ENCODE assay signal across 14 cellular contexts in genomic region chr20:35200255-35200654, GRCh38. TPM values are rescaled to one million over a fixed set of nuclear protein-coding genes. Genes with fewer than 3 reads are reported as not detected.
DNase-seq lines count a peak whose midpoint lies in the region; ATAC-seq and TF ChIP-seq lines count a peak whose summit lies in the region.
"Had no signal": no experiment of that assay in that cellular context is flagged by ENCODE, and none has a peak within 500 bp of the region (broad histone marks: within the 10 kb centered on the region; RNA-seq: fewer than 3 reads in every experiment).

No MANE protein-coding gene starts in this region.

- no peaks in the 10 kb centered on the region for H3K23me2 ChIP-seq in H9 (ENCODE audit: insufficient read length, low read depth, low read length, poor library complexity, severe bottlenecking)

- H3K4me1 Mint-ChIP-seq in H9 (no peaks in the 10 kb centered on the region), endodermal cell (no peaks in the 10 kb centered on the region)

- no peak for ATAC-seq in HG03520 (IDR thresholded peaks at IDR 0.05; ENCODE audit: unreplicated experiment)
- ATAC-seq: activated CD8-positive, alpha-beta T cell treated with anti-CD3 and anti-CD28 coated beads, Interleukin-2, amount 10 ng/mL, durations not matched to agents 7 days and 5 days had no signal

- H3K27me3 Mint-ChIP-seq in H9 (ENCODE audit: low read depth): peaks cover 11% of the 10 kb centered on the region
- H3K27me3 Mint-ChIP-seq in endodermal cell (ENCODE audit: insufficient read depth): peaks cover 2% of the 10 kb centered on the region

- no peak overlapping the region for H3K9ac ChIP-seq in H9 (ENCODE audit: extremely low read depth, insufficient read length, low read length)
- no peak overlapping the region for H3K9ac ChIP-seq in endodermal cell (ENCODE audit: extremely low read depth, low read length, poor library complexity, severe bottlenecking)

- TF ChIP-seq CTCF in brain microvascular endothelial cell (IDR thresholded peaks at IDR 0.05; ENCODE audit: low read depth, low read length, missing control alignments) (no peak), H9 (conservative IDR thresholded peaks at IDR 0.05) (no peak), endodermal cell (conservative IDR thresholded peaks at IDR 0.05) (no peak)

- no peak overlapping the region for H3K14ac ChIP-seq in H9 (ENCODE audit: insufficient read depth, low read length)

- H3K4me2 ChIP-seq in H9 (ENCODE audit: insufficient read depth, insufficient read length, low read length): no peak overlapping the region

- H3K27me3 ChIP-seq in ACC112 (ENCODE audit: insufficient read depth, low read length): no peaks in the 10 kb centered on the region
- no peaks in the 10 kb centered on the region for H3K27me3 ChIP-seq in brain microvascular endothelial cell (replicated peaks)
- H3K27me3 ChIP-seq in H9 (ENCODE audit: insufficient read depth, low read length): no peaks in the 10 kb centered on the region
- H3K27me3 ChIP-seq in endodermal cell (ENCODE audit: control insufficient read depth, insufficient read depth, low read length, poor library complexity, severe bottlenecking): no peaks in the 10 kb centered on the region
- H3K27me3 ChIP-seq: cardiac muscle cell, neutrophil had no signal

- H4K8ac ChIP-seq in H9 (replicated peaks; ENCODE audit: insufficient read length, low read depth, low read length): no peak overlapping the region

- no peak overlapping the region for H2BK5ac ChIP-seq in H9 (ENCODE audit: insufficient read length, low read length)

- H3K4me1 ChIP-seq in ACC112 (ENCODE audit: control insufficient read depth, insufficient read depth, low read length, unreplicated experiment) (peaks cover 10% of the 10 kb centered on the region), H9 (ENCODE audit: insufficient read depth, low read length) (no peaks in the 10 kb centered on the region), endodermal cell (ENCODE audit: control insufficient read depth, insufficient read depth, low read length) (no peaks in the 10 kb centered on the region)

- H3K9me3 Mint-ChIP-seq in H9 (peaks cover 42 to 44% of the 10 kb centered on the region in 2 experiments), endodermal cell (peaks cover 68% of the 10 kb centered on the region)

- in situ Hi-C loops in brain microvascular endothelial cell (cut with HindIII; ENCODE audit: low pct_ligation_motif_present, low sequenced_read_pairs): no loop called here

- no peak overlapping the region for H2AK5ac ChIP-seq in H9 (ENCODE audit: insufficient read length, low read length)

- H3K9me3 ChIP-seq in H9 (ENCODE audit: control insufficient read depth, low read depth, low read length) (no peaks in the 10 kb centered on the region), endodermal cell (ENCODE audit: control insufficient read depth, low read length) (peaks cover 34% of the 10 kb centered on the region)
- H3K9me3 ChIP-seq: neutrophil had no signal

- no peak overlapping the region for H3K18ac ChIP-seq in H9 (ENCODE audit: insufficient read length, low read depth, low read length)

- WGBS in H9 (ENCODE audit: extremely low coverage, insufficient read length, low lambda C conversion rate): no CpG with 5 or more reads among the region's 1 CpG
- WGBS in endodermal cell (ENCODE audit: insufficient coverage in 1 of 2, insufficient read length in 1 of 2), 2 experiments: 83% methylated on average over 1 of the region's 1 CpG; no CpG with 5 or more reads in 1 of the 2 experiments

- H3K27ac Mint-ChIP-seq in H9 (no peak overlapping the region), endodermal cell (no peak overlapping the region)
- H3K27ac Mint-ChIP-seq: activated CD8-positive, alpha-beta T cell treated with anti-CD3 and anti-CD28 coated beads, Interleukin-2, amount 10 ng/mL, durations not matched to agents 7 days and 5 days had no signal

- H3K56ac ChIP-seq in H9 (ENCODE audit: insufficient read length, low read depth, low read length): no peak overlapping the region

- H3K4me3 Mint-ChIP-seq in H9: no peak overlapping the region
- no peak overlapping the region for H3K4me3 Mint-ChIP-seq in endodermal cell
- H3K4me3 Mint-ChIP-seq: activated CD8-positive, alpha-beta T cell treated with anti-CD3 and anti-CD28 coated beads, Interleukin-2, amount 10 ng/mL, durations not matched to agents 7 days and 5 days had no signal

- H2AFZ ChIP-seq in ACC112 (ENCODE audit: low read length, unreplicated experiment) (no peak overlapping the region), H9 (ENCODE audit: low read length) (no peak overlapping the region)

- H3K4me3 ChIP-seq in ACC112 (ENCODE audit: low read depth, low read length) (peak overlapping the region; percentile 43), brain microvascular endothelial cell (ENCODE audit: low read depth, low read length) (no peak overlapping the region), endodermal cell (ENCODE audit: low read length) (no peak overlapping the region)
- H3K4me3 ChIP-seq: cardiac muscle cell had no signal

- DNase-seq in HS-5 (ENCODE audit: low read depth) (peak; percentile 48), brain microvascular endothelial cell (peak; percentile 46), glomerular visceral epithelial cell (ENCODE audit: extremely low spot score) (peak; percentile 15), iPS-NIHi7 (ENCODE audit: extremely low spot score) (no peak), H9 (no peak), endodermal cell (no peak)
- DNase-seq: activated CD8-positive, alpha-beta T cell treated with anti-CD3 and anti-CD28 coated beads, Interleukin-2, amount 10 ng/mL, durations not matched to agents 7 days and 5 days; activated gamma-delta T cell; NCI-H526 treated with DMSO at 0.1 percent for 48 hours; SHP77 treated with DMSO at 0.1 percent for 48 hours had no signal

- no peak overlapping the region for H2BK20ac ChIP-seq in H9 (ENCODE audit: low read depth, low read length, poor library complexity, severe bottlenecking)

- H2BK120ac ChIP-seq in H9 (ENCODE audit: low read depth, low read length, poor library complexity, severe bottlenecking): no peak overlapping the region

- H2BK15ac ChIP-seq in H9 (ENCODE audit: low read depth, low read length): no peak overlapping the region

- no peak overlapping the region for H3T11ph ChIP-seq in H9 (ENCODE audit: low read length)

- no peaks in the 10 kb centered on the region for H4K20me1 ChIP-seq in H9 (ENCODE audit: control insufficient read depth, insufficient read depth, insufficient read length)

- H3K4ac ChIP-seq in H9 (ENCODE audit: low read depth, low read length): no peak overlapping the region

- H3K27ac ChIP-seq in ACC112 (ENCODE audit: low read depth, low read length): peak overlapping the region; percentile 72
- H3K27ac ChIP-seq in brain microvascular endothelial cell: no peak overlapping the region
- no peak overlapping the region for H3K27ac ChIP-seq in H9 (ENCODE audit: insufficient read length, low read depth, low read length)
- H3K27ac ChIP-seq in endodermal cell (ENCODE audit: low read depth, low read length): no peak overlapping the region
- H3K27ac ChIP-seq: cardiac muscle cell, neutrophil had no signal

- no peak overlapping the region for H4K5ac ChIP-seq in H9 (ENCODE audit: insufficient read length, low read depth, low read length)

- no peak overlapping the region for H4K91ac ChIP-seq in H9 (ENCODE audit: insufficient read length, low read depth, low read length)

- H3K36me3 Mint-ChIP-seq in H9 (ENCODE audit: insufficient read depth in 1 of 3, low read depth in 3 of 3): peaks cover 6 to 25% (median 22%) of the 10 kb centered on the region in 3 experiments; a peak in 6 of 7 replicates
- H3K36me3 Mint-ChIP-seq in endodermal cell (ENCODE audit: low read depth): no peaks in the 10 kb centered on the region

- H3K79me1 ChIP-seq in H9 (ENCODE audit: insufficient read depth, low read depth, low read length, poor library complexity, severe bottlenecking): no peaks in the 10 kb centered on the region

- no peak overlapping the region for H3K23ac ChIP-seq in H9 (ENCODE audit: insufficient read length, low read depth, low read length)

- H3K36me3 ChIP-seq in ACC112 (ENCODE audit: insufficient read depth, low read length): no peaks in the 10 kb centered on the region
- no peaks in the 10 kb centered on the region for H3K36me3 ChIP-seq in brain microvascular endothelial cell (replicated peaks)
- H3K36me3 ChIP-seq in endodermal cell (ENCODE audit: control insufficient read depth, insufficient read depth, low read length): no peaks in the 10 kb centered on the region
- H3K36me3 ChIP-seq: cardiac muscle cell, neutrophil had no signal

- H3K79me2 ChIP-seq in ACC112 (ENCODE audit: control insufficient read depth, insufficient read depth, low read length, unreplicated experiment): no peaks in the 10 kb centered on the region
- no peaks in the 10 kb centered on the region for H3K79me2 ChIP-seq in H9 (ENCODE audit: insufficient read depth, low read length)

- no peak overlapping the region for H2BK12ac ChIP-seq in H9 (ENCODE audit: insufficient read length, low read depth, low read length)

RNA-seq across cellular contexts. Expression of gene MMP24, which starts 26.2 kb away (rescaled TPM):
- total RNA-seq in H9 (2021) (23.0 and 24.7 TPM in 2 replicates), endodermal cell (1 to 10 TPM; 1.3 to 5.9 TPM)
- polyA plus RNA-seq in endodermal cell (2013, experiment 1 of 2): 2.7 TPM
- 1.6 TPM for polyA plus RNA-seq in endodermal cell (2013, experiment 2 of 2)
- total RNA-seq: activated CD8-positive, alpha-beta T cell treated with anti-CD3 and anti-CD28 coated beads, Interleukin-2, amount 10 ng/mL, durations not matched to agents 7 days and 5 days had no signal

RNA-seq across cellular contexts. Expression of gene PROCR, which starts 28.4 kb away (rescaled TPM):
- total RNA-seq in H9 (2021) (5.8 and 6.4 TPM in 2 replicates), endodermal cell (1 to 10 TPM; 2.4 to 6.8 TPM)
- 5.9 TPM for polyA plus RNA-seq in endodermal cell (2013, experiment 1 of 2)
- polyA plus RNA-seq in endodermal cell (2013, experiment 2 of 2): 5.2 TPM

RNA-seq across cellular contexts. Expression of gene EDEM2, which starts 53.1 kb away (rescaled TPM):
- 27.8 and 28.4 TPM in 2 replicates for total RNA-seq in H9 (2021)
- 10 to 100 TPM; 21.4 to 32.2 TPM for total RNA-seq in endodermal cell
- polyA plus RNA-seq in endodermal cell (2013, experiment 1 of 2): 13.0 TPM
- polyA plus RNA-seq in endodermal cell (2013, experiment 2 of 2): 12.2 TPM

Comparison
In these comparisons a context has a peak if more than half of its experiments do, and no peak if none do; other contexts are left out.
1. DNase-seq: peak in HS-5 (single experiment), brain microvascular endothelial cell (single experiment) and glomerular visceral epithelial cell (single experiment); none in iPS-NIHi7 (single experiment), H9 (single experiment) and endodermal cell (single experiment).